In genomic region chr20:53922901-53923314, GRCh38 we compare ENCODE assay signal across 9 cellular contexts.
DNase-seq lines count a peak whose midpoint lies in the region; ATAC-seq lines count a peak whose summit lies in the region.
"Had no signal": no experiment of that assay in that cellular context is flagged by ENCODE, and none has a peak within 500 bp of the region (broad histone marks: within the 10 kb centered on the region; RNA-seq: fewer than 3 reads in every experiment).

No MANE protein-coding gene starts in this region.

- ATAC-seq in GM18870 (IDR thresholded peaks at IDR 0.05; ENCODE audit: unreplicated experiment) (peak; percentile 59), HG03139 (IDR thresholded peaks at IDR 0.05; ENCODE audit: unreplicated experiment) (peak; percentile 44)
- ATAC-seq: HCT116 had no signal

- H3K4me3 Mint-ChIP-seq in activated naive CD8-positive, alpha-beta T cell treated with anti-CD3 and anti-CD28 coated beads for 36 hours = no peak overlapping the region

- peak overlapping the region; percentile 57 for H3K27ac Mint-ChIP-seq in activated naive CD8-positive, alpha-beta T cell treated with anti-CD3 and anti-CD28 coated beads for 36 hours

- H3K36me3 Mint-ChIP-seq in activated naive CD8-positive, alpha-beta T cell treated with anti-CD3 and anti-CD28 coated beads for 36 hours = no peaks in the 10 kb centered on the region

- peaks cover 27% of the 10 kb centered on the region for H3K4me1 Mint-ChIP-seq in activated naive CD8-positive, alpha-beta T cell treated with anti-CD3 and anti-CD28 coated beads for 36 hours

- H3K27me3 Mint-ChIP-seq in activated naive CD8-positive, alpha-beta T cell treated with anti-CD3 and anti-CD28 coated beads for 36 hours = no peaks in the 10 kb centered on the region

- H3K9me3 Mint-ChIP-seq in activated naive CD8-positive, alpha-beta T cell treated with anti-CD3 and anti-CD28 coated beads for 36 hours = no peaks in the 10 kb centered on the region

- DNase-seq in activated naive CD8-positive, alpha-beta T cell treated with anti-CD3 and anti-CD28 coated beads for 36 hours = no peak
- peak; percentile 71 for DNase-seq in pons (ENCODE audit: low spot score)
- DNase-seq in T1000 (lab: John Stamatoyannopoulos, UW) = no peak
- no peak for DNase-seq in NCI-H510A treated with DMSO at 0.1 percent for 48 hours (lab: John Stamatoyannopoulos, UW)
- no peak for DNase-seq in DMS79 (lab: John Stamatoyannopoulos, UW)
- DNase-seq in LoVo (ENCODE audit: low spot score) = no peak
